1 cellular context compared by ENCODE assay signal in genomic region chr12:49347307-49348237, GRCh38.
TF ChIP-seq lines count a peak whose summit lies in the region.

No MANE protein-coding gene starts in this region.

TF ChIP-seq in liver, 16 proteins besides CTCF, POLR2A, EP300 and RAD21 (continued from another document):
- TF ChIP-seq ZBTB33 (IDR thresholded peaks at IDR 0.05) = peak; percentile 91
- TF ChIP-seq FOXA2 (IDR thresholded peaks at IDR 0.05) = no peak
- TF ChIP-seq HNF4G (IDR thresholded peaks at IDR 0.05) = peak; percentile 96
- TF ChIP-seq NR2F2 (IDR thresholded peaks at IDR 0.05) = no peak
- peak in 1 of 2 donors; percentile 81 for TF ChIP-seq GABPA (IDR thresholded peaks at IDR 0.05 in 1 of 2, conservative IDR thresholded peaks at IDR 0.05 in 1 of 2)
- peak; percentile 95 for TF ChIP-seq TAF1 (conservative IDR thresholded peaks at IDR 0.05)
- TF ChIP-seq FOXA1 (IDR thresholded peaks at IDR 0.05) = no peak
TF ChIP-seq in liver: peak in this region for 13.
